In genomic region chr18:26549486-26550435, GRCh38 we compare ENCODE assay signal across 8 cellular contexts. TPM values are rescaled to one million over a fixed set of nuclear protein-coding genes. Genes with fewer than 3 reads are reported as not detected.
DNase-seq lines count a peak whose midpoint lies in the region; ATAC-seq, FAIRE-seq and TF ChIP-seq lines count a peak whose summit lies in the region.

No MANE protein-coding gene starts in this region.

- TF ChIP-seq CTCF in A673 (conservative IDR thresholded peaks at IDR 0.05; ENCODE audit: low read depth, low read length) (no peak), fibroblast of pulmonary artery (IDR thresholded peaks at IDR 0.05; ENCODE audit: low read length, missing control alignments) (no peak)

- peak overlapping the region; percentile 65 to 84 (median 78) for H3K4me3 Mint-ChIP-seq in naive thymus-derived CD8-positive, alpha-beta T cell

- ATAC-seq in naive thymus-derived CD8-positive, alpha-beta T cell: no peak
- ATAC-seq in HG02884 (IDR thresholded peaks at IDR 0.05; ENCODE audit: unreplicated experiment): no peak

- peaks cover 87% of the 10 kb centered on the region for H3K27me3 ChIP-seq in A673 (replicated peaks; ENCODE audit: insufficient read depth, low read depth, low read length, poor library complexity)

- H3K4me1 ChIP-seq in A673 (ENCODE audit: insufficient read depth, low read length, poor library complexity, severe bottlenecking): peaks cover 7% of the 10 kb centered on the region

- H3K9me3 Mint-ChIP-seq in naive thymus-derived CD8-positive, alpha-beta T cell: peaks cover 0 to 3% (median 0%) of the 10 kb centered on the region in 9 donors

- POLR2A ChIA-PET in A673 (lab: Charles Lee; ENCODE audit: low non-redundant PET): no interaction called here
- POLR2A ChIA-PET in naive thymus-derived CD8-positive, alpha-beta T cell (lab: Charles Lee): no interaction called here

- CTCF ChIA-PET in A673 (lab: Charles Lee): no interaction called here

- no peaks in the 10 kb centered on the region for H3K36me3 ChIP-seq in A673 (ENCODE audit: insufficient read depth, low read length, poor library complexity, severe bottlenecking)

- no peaks in the 10 kb centered on the region for H3K9me3 ChIP-seq in A673 (ENCODE audit: low read depth, low read length, poor library complexity, severe bottlenecking)

- TF ChIP-seq POLR2A in GM12891 (IDR thresholded peaks at IDR 0.05; ENCODE audit: low read depth, low read length): no peak

- H3K27me3 Mint-ChIP-seq in naive thymus-derived CD8-positive, alpha-beta T cell: peaks cover 29 to 45% (median 38%) of the 10 kb centered on the region in 5 donors

- no peak overlapping the region for H3K27ac Mint-ChIP-seq in naive thymus-derived CD8-positive, alpha-beta T cell

- DNase-seq in A673 (ENCODE audit: low spot score) (peak; percentile 31), GM12891 (ENCODE audit: insufficient read length, low spot score) (peak; percentile 40), NCI-H128 (lab: John Stamatoyannopoulos, UW; ENCODE audit: unreplicated experiment) (peak; percentile 63), fibroblast of pulmonary artery (ENCODE audit: low read depth) (peak; percentile 68)
- DNase-seq in activated CD8-positive, alpha-beta memory T cell treated with anti-CD3 and anti-CD28 coated beads, Interleukin-2, amount 50 U/mL, for 48 hours: peak; percentile 62
- peak in 1 of 10 donors; percentile 19 for DNase-seq in naive thymus-derived CD8-positive, alpha-beta T cell
- no peak for DNase-seq in central memory CD4-positive, alpha-beta T cell

- H3K4me1 Mint-ChIP-seq in naive thymus-derived CD8-positive, alpha-beta T cell: peaks cover 2 to 41% (median 38%) of the 10 kb centered on the region in 4 donors

- peak overlapping the region; percentile 72 for H3K4me3 ChIP-seq in A673 (ENCODE audit: low read depth, low read length, poor library complexity, severe bottlenecking)
- H3K4me3 ChIP-seq in fibroblast of pulmonary artery (replicated peaks; ENCODE audit: low read depth, low read length): peak overlapping the region; percentile 70

- peak; percentile 64 for FAIRE-seq in GM12891 (lab: Jason Lieb, UNC)

- intact Hi-C loops in A673 (cut with micrococcal nuclease; ENCODE audit: unreplicated experiment): no loop called here

- no peaks in the 10 kb centered on the region for H3K36me3 Mint-ChIP-seq in naive thymus-derived CD8-positive, alpha-beta T cell

- H3K27ac ChIP-seq in A673 (ENCODE audit: low read depth, low read length, poor library complexity, severe bottlenecking): no peak overlapping the region

- no TSS peak for BruUV-seq in A673 (replicated peaks; lab: Mats Ljungman, UMichigan)

TF ChIP-seq in GM12891, 5 proteins besides CTCF, POLR2A, EP300 and RAD21:
- TF ChIP-seq POU2F2 (IDR thresholded peaks at IDR 0.05; ENCODE audit: low read depth, low read length): no peak
- TF ChIP-seq PAX5 (IDR thresholded peaks at IDR 0.05; ENCODE audit: insufficient read depth, low read length, severe bottlenecking): no peak

RNA-seq across cellular contexts. Expression of gene KCTD1, which starts 1.4 kb away (rescaled TPM):
- 4.1 and 5.7 TPM in 2 replicates for total RNA-seq in A673 (2021)
- polyA plus RNA-seq in GM12891 (2012; ENCODE audit: low read depth, missing spikeins): 4.6 TPM
- 1 to 10 TPM; 3.5 to 3.6 TPM for total RNA-seq in naive thymus-derived CD8-positive, alpha-beta T cell
- under 1 TPM; 0.08 to 0.81 (median 0.50) TPM for polyA plus RNA-seq in naive thymus-derived CD8-positive, alpha-beta T cell
